15 cellular contexts compared by ENCODE assay signal in the genomic region with DNA sequence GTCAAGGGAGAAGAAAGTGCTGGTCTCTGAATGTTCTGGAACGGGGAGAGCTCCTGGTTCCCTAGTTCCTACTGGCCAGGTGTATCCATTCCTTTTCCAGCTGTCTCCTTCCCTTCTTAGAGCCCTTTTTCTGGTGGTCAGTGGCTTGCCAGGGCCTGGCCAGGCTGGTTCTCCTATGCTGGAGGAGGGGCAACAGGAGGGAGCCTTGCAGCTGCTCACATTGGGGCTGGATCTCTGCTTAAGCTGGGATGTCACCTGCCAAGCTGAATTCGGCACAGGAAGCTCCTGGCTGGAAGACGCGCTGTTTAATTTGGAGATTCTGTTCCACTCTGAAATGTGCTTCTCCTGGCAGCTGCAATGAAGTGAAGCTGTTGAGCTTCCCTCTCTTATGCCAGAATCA. TPM values are rescaled to one million over a fixed set of nuclear protein-coding genes. Genes with fewer than 3 reads are reported as not detected.
DNase-seq lines count a peak whose midpoint lies in the region; ATAC-seq and TF ChIP-seq lines count a peak whose summit lies in the region.
"Had no signal": no experiment of that assay in that cellular context is flagged by ENCODE, and none has a peak within 500 bp of the region (broad histone marks: within the 10 kb centered on the region; RNA-seq: fewer than 3 reads in every experiment).

No MANE protein-coding gene starts in this region.

- no peak overlapping the region for H2BK12ac ChIP-seq in neuronal stem cell (ENCODE audit: low read length)

- H3K79me2 ChIP-seq in mammary epithelial cell (ENCODE audit: insufficient read depth, low read length), result no peaks in the 10 kb centered on the region

- CTCF ChIA-PET in mammary epithelial cell (lab: Charles Lee; ENCODE audit: low non-redundant PET), result interaction anchor here (0.7 kb wide), 1 partner anchor 33 kb away, joined by 9 read pairs; no protein-coding TSS in a partner anchor

- no peak overlapping the region for H3K4me2 ChIP-seq in neuronal stem cell (ENCODE audit: insufficient read depth, low read length, poor library complexity, severe bottlenecking)
- H3K4me2 ChIP-seq in mammary epithelial cell (ENCODE audit: insufficient read depth, low read depth, low read length), result no peak overlapping the region

- H3K9ac ChIP-seq in neuronal stem cell (ENCODE audit: low read depth, low read length, poor library complexity) (no peak overlapping the region), mammary epithelial cell (ENCODE audit: insufficient read depth, low read length) (no peak overlapping the region)

- peak; percentile 42 for DNase-seq in NCI-H146 (lab: John Stamatoyannopoulos, UW)
- no peak for DNase-seq in NCI-H146 treated with DMSO at 0.1 percent for 48 hours (lab: John Stamatoyannopoulos, UW; ENCODE audit: unreplicated experiment)
- peak; percentile 58 to 69 for DNase-seq in SJCRH30
- DNase-seq in neuronal stem cell (ENCODE audit: low spot score), result no peak
- DNase-seq in stimulated activated CD4-positive, alpha-beta T cell treated with anti-CD3 and anti-CD28 coated beads, Interleukin-2, amount 100 ng/mL, for 48 hours, result no peak
- DNase-seq in mammary epithelial cell, result no peak
- DNase-seq in SW 1271 (lab: John Stamatoyannopoulos, UW), result no peak
- DNase-seq: CD8-positive, alpha-beta T cell; DMS53; GF-D8; H9 had no signal

- no peak overlapping the region for H3K4me3 ChIP-seq in SJCRH30
- H3K4me3 ChIP-seq in neuronal stem cell (ENCODE audit: low read length in 2 of 2), result no peak overlapping the region
- no peak overlapping the region for H3K4me3 ChIP-seq in mammary epithelial cell (replicated peaks in 1 of 3; ENCODE audit: insufficient read depth in 1 of 3, low read depth in 2 of 3, low read length in 3 of 3)

- no peak overlapping the region for H2BK15ac ChIP-seq in neuronal stem cell (ENCODE audit: low read length)

- H3K4me1 ChIP-seq in SJCRH30, result peaks cover 9% of the 10 kb centered on the region; the same call in 1 of the 2 replicates
- peaks cover 0 to 2% of the 10 kb centered on the region in 2 donors for H3K4me1 ChIP-seq in neuronal stem cell (ENCODE audit: control insufficient read depth in 2 of 2, insufficient read depth in 1 of 2, low read depth in 1 of 2, low read length in 2 of 2)
- H3K4me1 ChIP-seq in mammary epithelial cell (ENCODE audit: insufficient read depth, low read length), result no peaks in the 10 kb centered on the region

- BruUV-seq in mammary epithelial cell (replicated peaks; lab: Mats Ljungman, UMichigan), result no TSS peak

- no peak overlapping the region for H3K4ac ChIP-seq in neuronal stem cell (ENCODE audit: low read length)

- no peak overlapping the region for H4K8ac ChIP-seq in neuronal stem cell (ENCODE audit: low read depth, low read length)

- no peak overlapping the region for H3K23ac ChIP-seq in neuronal stem cell (ENCODE audit: low read depth, low read length, poor library complexity)

- no peaks in the 10 kb centered on the region for H4K20me1 ChIP-seq in mammary epithelial cell (ENCODE audit: insufficient read depth, low read length)

- peak overlapping the region; percentile 62 for H2BK5ac ChIP-seq in neuronal stem cell (ENCODE audit: low read length)

- H2BK120ac ChIP-seq in neuronal stem cell (ENCODE audit: low read depth, low read length), result no peak overlapping the region

- intact Hi-C loops in mammary epithelial cell (cut with micrococcal nuclease), result no loop called here

- no CpG with 5 or more reads among the region's 4 CpGs for WGBS in neuronal stem cell (ENCODE audit: extremely low coverage in 2 of 2, insufficient read length in 2 of 2, insufficient replicate concordance in 1 of 2), 2 donors
- 97% methylated on average over 4 of the region's 4 CpGs for WGBS in mammary epithelial cell (ENCODE audit: low coverage, missing lambda C conversion rate)

- H3K9me3 ChIP-seq in SJCRH30 (replicated peaks), result no peaks in the 10 kb centered on the region
- peaks cover 0 to 2% of the 10 kb centered on the region in 2 donors for H3K9me3 ChIP-seq in neuronal stem cell (replicated peaks in 1 of 2; ENCODE audit: control insufficient read depth in 2 of 2, insufficient read depth in 1 of 2, low read depth in 1 of 2, low read length in 2 of 2)
- no peaks in the 10 kb centered on the region for H3K9me3 ChIP-seq in mammary epithelial cell (replicated peaks; ENCODE audit: insufficient read depth, low read length)

- H3K27ac ChIP-seq in SJCRH30 (no peak overlapping the region), neuronal stem cell (replicated peaks; ENCODE audit: low read length) (no peak overlapping the region), mammary epithelial cell (ENCODE audit: insufficient read depth, low read depth, low read length) (no peak overlapping the region)
- H3K27ac ChIP-seq: 22Rv1 had no signal

- dilution Hi-C loops in mammary epithelial cell (cut with HindIII; ENCODE audit: low sequenced_read_pairs), result no loop called here

- H3K79me1 ChIP-seq in neuronal stem cell (ENCODE audit: low read depth, low read length), result no peaks in the 10 kb centered on the region

- H2AFZ ChIP-seq in neuronal stem cell (ENCODE audit: low read length) (no peak overlapping the region), mammary epithelial cell (ENCODE audit: low read depth, low read length) (no peak overlapping the region)

- H3K27me3 ChIP-seq in SJCRH30, result no peaks in the 10 kb centered on the region
- no peaks in the 10 kb centered on the region for H3K27me3 ChIP-seq in neuronal stem cell (ENCODE audit: control insufficient read depth in 3 of 3, insufficient read depth in 3 of 3, low read depth in 1 of 3, low read length in 3 of 3)
- H3K27me3 ChIP-seq in mammary epithelial cell (ENCODE audit: insufficient read depth, low read length), result no peaks in the 10 kb centered on the region

- peak overlapping the region; percentile 62 for H3K18ac ChIP-seq in neuronal stem cell (ENCODE audit: low read length)

- no peak for ATAC-seq in GM18858 (IDR thresholded peaks at IDR 0.05; ENCODE audit: unreplicated experiment)
- ATAC-seq: CD8-positive, alpha-beta T cell had no signal

- no peak overlapping the region for H2AK5ac ChIP-seq in neuronal stem cell (ENCODE audit: low read depth, low read length)

- no peak overlapping the region for H4K91ac ChIP-seq in neuronal stem cell (ENCODE audit: low read depth, low read length, poor library complexity)

- TF ChIP-seq CTCF in mammary epithelial cell (conservative IDR thresholded peaks at IDR 0.05 in 1 of 2, IDR thresholded peaks at IDR 0.05 in 1 of 2; ENCODE audit: extremely low read depth in 1 of 2, insufficient read depth in 1 of 2, low read depth in 1 of 2, low read length in 2 of 2), result no peak

- in situ Hi-C loops in mammary epithelial cell (cut with MboI; ENCODE audit: low sequenced_read_pairs in 2 of 2), result no loop called here

- no peak overlapping the region for H3K14ac ChIP-seq in neuronal stem cell (ENCODE audit: low read length)

- H3K36me3 ChIP-seq in SJCRH30, result no peaks in the 10 kb centered on the region; the same call in 1 of the 2 replicates
- H3K36me3 ChIP-seq in neuronal stem cell (replicated peaks in 1 of 2; ENCODE audit: control insufficient read depth in 2 of 2, insufficient read depth in 2 of 2, low read length in 2 of 2), result peaks cover 0 to 63% of the 10 kb centered on the region in 2 donors
- no peaks in the 10 kb centered on the region for H3K36me3 ChIP-seq in mammary epithelial cell (ENCODE audit: insufficient read depth, low read length)

RNA-seq across cellular contexts. Expression of a gene that starts 56.0 kb away (rescaled TPM):
- 1.6 and 1.7 TPM in 2 replicates for total RNA-seq in SJCRH30 (2014; rRNA removed; shearing (Covaris generic))
- polyA plus RNA-seq in neuronal stem cell (2013, experiment 1 of 2), result 34.6 TPM
- polyA plus RNA-seq in neuronal stem cell (2013, experiment 2 of 2), result 34.4 TPM
- total RNA-seq in mammary epithelial cell, result under 1 TPM; 0.17 to 0.59 TPM
- 0.05 TPM for polyA plus RNA-seq in mammary epithelial cell
- polyA minus RNA-seq in mammary epithelial cell, result not detected
- polyA plus RNA-seq: BJ, CD14-positive monocyte had no signal

Comparison
In these comparisons a context has a peak if more than half of its experiments do, and no peak if none do; other contexts are left out.
1. DNase-seq: peak in NCI-H146 (single experiment) and SJCRH30 (2 of 2); none in NCI-H146 treated with DMSO at 0.1 percent for 48 hours (single experiment), neuronal stem cell (single experiment), stimulated activated CD4-positive, alpha-beta T cell treated with anti-CD3 and anti-CD28 coated beads, Interleukin-2, amount 100 ng/mL, for 48 hours (0 of 2), mammary epithelial cell (single experiment) and SW 1271 (0 of 2).